Comparison of ENCODE assay signal across 8 cellular contexts in the genomic region with DNA sequence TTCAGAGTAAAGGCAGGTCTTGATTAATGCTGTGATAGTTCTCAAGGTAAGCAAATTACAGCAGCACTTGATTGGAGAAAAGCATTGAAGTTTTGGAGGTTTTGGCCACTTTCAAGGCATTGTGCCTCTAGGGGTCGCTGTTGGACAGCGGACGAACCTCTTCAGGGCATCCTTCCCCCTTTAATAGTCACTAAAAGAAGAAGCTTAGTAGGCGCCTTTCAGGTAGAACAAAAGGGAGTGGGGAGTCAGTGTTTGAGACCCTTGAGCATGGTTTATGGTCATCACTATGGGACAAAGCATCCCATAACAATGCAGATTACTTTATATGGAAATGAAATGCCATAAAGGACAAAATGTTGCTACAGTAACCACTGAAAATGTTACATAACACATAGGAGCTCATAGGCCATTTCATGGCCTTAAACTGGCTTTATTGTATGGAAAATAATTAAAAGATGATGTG.
DNase-seq lines count a peak whose midpoint lies in the region; TF ChIP-seq lines count a peak whose summit lies in the region.

No MANE protein-coding gene starts in this region.

- H3K9me3 Mint-ChIP-seq in H9: no peaks in the 10 kb centered on the region
- H3K9me3 Mint-ChIP-seq in activated naive CD4-positive, alpha-beta T cell treated with anti-CD3 and anti-CD28 coated beads, Interleukin-2, amount 10 ng/mL, durations not matched to agents 7 days and 5 days: no peaks in the 10 kb centered on the region
- peaks cover 2% of the 10 kb centered on the region for H3K9me3 Mint-ChIP-seq in glutamatergic neuron (ENCODE audit: unreplicated experiment)

- peak; percentile 96 for TF ChIP-seq CTCF in H9 (conservative IDR thresholded peaks at IDR 0.05)
- TF ChIP-seq CTCF in glutamatergic neuron (IDR thresholded peaks at IDR 0.05; ENCODE audit: partially characterized antibody, unreplicated experiment): peak; percentile 97
- peak; percentile 92 for TF ChIP-seq CTCF in osteoblast (IDR thresholded peaks at IDR 0.05; ENCODE audit: extremely low read depth, low read depth, low read length)

- peak overlapping the region; percentile 80 for H2AFZ ChIP-seq in H9 (ENCODE audit: low read length)
- peak overlapping the region; percentile 83 for H2AFZ ChIP-seq in osteoblast (ENCODE audit: low read length)

- peak overlapping the region; percentile 68 for H4K5ac ChIP-seq in H9 (ENCODE audit: insufficient read length, low read depth, low read length)

- H3K27ac ChIP-seq in H9 (ENCODE audit: insufficient read length, low read depth, low read length): peak overlapping the region; percentile 90
- H3K27ac ChIP-seq in SJSA1: no peak overlapping the region
- peak overlapping the region; percentile 81 for H3K27ac ChIP-seq in osteoblast (ENCODE audit: low read depth, low read length)
- peak overlapping the region; percentile 89 for H3K27ac ChIP-seq in temporal lobe (ENCODE audit: low read depth, low read length)

- H4K20me1 ChIP-seq in H9 (ENCODE audit: control insufficient read depth, insufficient read depth, insufficient read length) (no peaks in the 10 kb centered on the region), osteoblast (ENCODE audit: insufficient read depth, low read length) (no peaks in the 10 kb centered on the region)

- peak; percentile 79 for DNase-seq in DMS53 treated with DMSO at 0.1 percent for 48 hours (lab: John Stamatoyannopoulos, UW; ENCODE audit: unreplicated experiment)
- peak; percentile 89 for DNase-seq in H9
- DNase-seq in MG63: peak; percentile 56
- DNase-seq in SJSA1 (ENCODE audit: low read depth in 1 of 2, low spot score in 2 of 2): peak; percentile 52 to 67
- peak; percentile 89 for DNase-seq in activated naive CD4-positive, alpha-beta T cell treated with anti-CD3 and anti-CD28 coated beads, Interleukin-2, amount 10 ng/mL, durations not matched to agents 7 days and 5 days
- DNase-seq in glutamatergic neuron: peak; percentile 90
- peak; percentile 23 for DNase-seq in osteoblast (ENCODE audit: insufficient read length, low spot score, missing footprints)

- WGBS in H9 (ENCODE audit: extremely low coverage, insufficient read length, low lambda C conversion rate): no CpG with 5 or more reads among the region's 4 CpGs

- H3K27ac Mint-ChIP-seq in H9 (peak overlapping the region; percentile 98 to 100 (median 100)), glutamatergic neuron (ENCODE audit: unreplicated experiment) (peak overlapping the region; percentile 99)
- H3K27ac Mint-ChIP-seq in activated naive CD4-positive, alpha-beta T cell treated with anti-CD3 and anti-CD28 coated beads, Interleukin-2, amount 10 ng/mL, durations not matched to agents 7 days and 5 days: no peak overlapping the region

- H3K56ac ChIP-seq in H9 (ENCODE audit: insufficient read length, low read depth, low read length): no peak overlapping the region

- peaks cover 39 to 45% of the 10 kb centered on the region in 2 experiments for H3K4me1 Mint-ChIP-seq in H9
- H3K4me1 Mint-ChIP-seq in activated naive CD4-positive, alpha-beta T cell treated with anti-CD3 and anti-CD28 coated beads, Interleukin-2, amount 10 ng/mL, durations not matched to agents 7 days and 5 days: peaks cover 12% of the 10 kb centered on the region
- H3K4me1 Mint-ChIP-seq in glutamatergic neuron (ENCODE audit: low read depth, unreplicated experiment): peaks cover 16% of the 10 kb centered on the region

- H3K4me3 ChIP-seq in MG63 (peak overlapping the region; percentile 45), SJSA1 (no peak overlapping the region), osteoblast (ENCODE audit: insufficient read depth, low read length) (peak overlapping the region; percentile 72)

- H3K23ac ChIP-seq in H9 (ENCODE audit: insufficient read length, low read depth, low read length): no peak overlapping the region

- H3K9me3 ChIP-seq in H9 (ENCODE audit: control insufficient read depth, low read depth, low read length) (no peaks in the 10 kb centered on the region), MG63 (no peaks in the 10 kb centered on the region), SJSA1 (replicated peaks) (no peaks in the 10 kb centered on the region), osteoblast (ENCODE audit: low read depth, low read length) (no peaks in the 10 kb centered on the region)

- H2BK15ac ChIP-seq in H9 (ENCODE audit: low read depth, low read length): no peak overlapping the region

- no peaks in the 10 kb centered on the region for H3K36me3 ChIP-seq in MG63
- H3K36me3 ChIP-seq in SJSA1: no peaks in the 10 kb centered on the region
- no peaks in the 10 kb centered on the region for H3K36me3 ChIP-seq in osteoblast (ENCODE audit: insufficient read depth, low read length)

- peak overlapping the region; percentile 81 for H3K18ac ChIP-seq in H9 (ENCODE audit: insufficient read length, low read depth, low read length)

- H4K8ac ChIP-seq in H9 (replicated peaks; ENCODE audit: insufficient read length, low read depth, low read length): no peak overlapping the region

- H3K4me1 ChIP-seq in H9 (ENCODE audit: insufficient read depth, low read length) (peaks cover 5% of the 10 kb centered on the region; the same call in 1 of the 2 replicates), SJSA1 (replicated peaks) (no peaks in the 10 kb centered on the region), osteoblast (ENCODE audit: insufficient read depth, low read length) (peaks cover 5% of the 10 kb centered on the region)

- H3K4me3 Mint-ChIP-seq in H9: peak overlapping the region; percentile 65 to 85
- peak overlapping the region; percentile 67 for H3K4me3 Mint-ChIP-seq in activated naive CD4-positive, alpha-beta T cell treated with anti-CD3 and anti-CD28 coated beads, Interleukin-2, amount 10 ng/mL, durations not matched to agents 7 days and 5 days
- peak overlapping the region; percentile 98 for H3K4me3 Mint-ChIP-seq in glutamatergic neuron (ENCODE audit: unreplicated experiment)

- H3K79me2 ChIP-seq in H9 (ENCODE audit: insufficient read depth, low read length) (no peaks in the 10 kb centered on the region), osteoblast (ENCODE audit: insufficient read depth, low read length) (no peaks in the 10 kb centered on the region)

- no peaks in the 10 kb centered on the region for H3K23me2 ChIP-seq in H9 (ENCODE audit: insufficient read length, low read depth, low read length, poor library complexity, severe bottlenecking)

- no peak overlapping the region for H2BK20ac ChIP-seq in H9 (ENCODE audit: low read depth, low read length, poor library complexity, severe bottlenecking)

- no peak overlapping the region; the same call in 1 of the 2 replicates for H3K4ac ChIP-seq in H9 (ENCODE audit: low read depth, low read length)

- no peaks in the 10 kb centered on the region for H3K27me3 Mint-ChIP-seq in H9 (ENCODE audit: low read depth)
- H3K27me3 Mint-ChIP-seq in activated naive CD4-positive, alpha-beta T cell treated with anti-CD3 and anti-CD28 coated beads, Interleukin-2, amount 10 ng/mL, durations not matched to agents 7 days and 5 days: no peaks in the 10 kb centered on the region
- no peaks in the 10 kb centered on the region for H3K27me3 Mint-ChIP-seq in glutamatergic neuron (ENCODE audit: unreplicated experiment)

- H2BK12ac ChIP-seq in H9 (ENCODE audit: insufficient read length, low read depth, low read length): peak overlapping the region; percentile 85

- peak overlapping the region; percentile 71; the same call in 1 of the 2 replicates for H3K14ac ChIP-seq in H9 (ENCODE audit: insufficient read depth, low read length)

- H3K79me1 ChIP-seq in H9 (ENCODE audit: insufficient read depth, low read depth, low read length, poor library complexity, severe bottlenecking): no peaks in the 10 kb centered on the region

- H3K4me2 ChIP-seq in H9 (ENCODE audit: insufficient read depth, insufficient read length, low read length) (peak overlapping the region; percentile 68), osteoblast (ENCODE audit: insufficient read depth, low read length) (peak overlapping the region; percentile 93)

- peak overlapping the region; percentile 87 for H3K9ac ChIP-seq in H9 (ENCODE audit: extremely low read depth, insufficient read length, low read length)

- H2AK5ac ChIP-seq in H9 (ENCODE audit: insufficient read length, low read length): no peak overlapping the region

- H3K27me3 ChIP-seq in H9 (ENCODE audit: insufficient read depth, low read length) (no peaks in the 10 kb centered on the region), MG63 (no peaks in the 10 kb centered on the region), SJSA1 (replicated peaks) (no peaks in the 10 kb centered on the region), osteoblast (ENCODE audit: insufficient read depth, low read length) (no peaks in the 10 kb centered on the region)

- no peak overlapping the region for H2BK5ac ChIP-seq in H9 (ENCODE audit: insufficient read length, low read length)

- H4K91ac ChIP-seq in H9 (ENCODE audit: insufficient read length, low read depth, low read length): no peak overlapping the region

- no peak overlapping the region for H2BK120ac ChIP-seq in H9 (ENCODE audit: low read depth, low read length, poor library complexity, severe bottlenecking)

- H3K36me3 Mint-ChIP-seq in H9 (ENCODE audit: insufficient read depth in 1 of 3, low read depth in 3 of 3) (no peaks in the 10 kb centered on the region; a peak in 1 of 7 replicates), glutamatergic neuron (ENCODE audit: unreplicated experiment) (no peaks in the 10 kb centered on the region)
- no peaks in the 10 kb centered on the region for H3K36me3 Mint-ChIP-seq in activated naive CD4-positive, alpha-beta T cell treated with anti-CD3 and anti-CD28 coated beads, Interleukin-2, amount 10 ng/mL, durations not matched to agents 7 days and 5 days

- peak overlapping the region; percentile 99 for H3T11ph ChIP-seq in H9 (ENCODE audit: low read length)

- CTCF ChIA-PET in activated naive CD4-positive, alpha-beta T cell treated with anti-CD3 and anti-CD28 coated beads, Interleukin-2, amount 10 ng/mL, durations not matched to agents 7 days and 5 days (lab: Charles Lee): interaction anchor here (0.6 to 3.3 kb wide), 39 partner anchors 9 to 1276 kb away, joined by 3 to 28 read pairs (median 4); no protein-coding TSS in a partner anchor

Comparison
In these comparisons a context has a peak if more than half of its experiments do, and no peak if none do; other contexts are left out.
1. DNase-seq: peak in every context shown above with its lines; median percentile 90 in glutamatergic neuron; 89 in H9; 89 in activated naive CD4-positive, alpha-beta T cell treated with anti-CD3 and anti-CD28 coated beads, Interleukin-2, amount 10 ng/mL, durations not matched to agents 7 days and 5 days; 79 in DMS53 treated with DMSO at 0.1 percent for 48 hours; 60 in SJSA1; 56 in MG63; 23 in osteoblast.